8 cellular contexts compared by ENCODE assay signal in genomic region chr5:163506726-163507125, GRCh38. TPM values are rescaled to one million over a fixed set of nuclear protein-coding genes. Genes with fewer than 3 reads are reported as not detected.
DNase-seq lines count a peak whose midpoint lies in the region; TF ChIP-seq lines count a peak whose summit lies in the region.

No MANE protein-coding gene starts in this region.

- no peak overlapping the region for H3K27ac ChIP-seq in DOHH2 (ENCODE audit: low read depth, low read length)

- no peak overlapping the region for H2AFZ ChIP-seq in Loucy (ENCODE audit: low read length)

- DNase-seq in cardiac fibroblast (ENCODE audit: low read depth in 2 of 2) (peak; percentile 31 to 71), epidermal melanocyte (ENCODE audit: insufficient read length, low spot score) (no peak), NCI-H1092 (lab: John Stamatoyannopoulos, UW) (no peak), NCI-H226 (no peak), Ammon's horn (ENCODE audit: low spot score) (no peak)

- H3K27me3 ChIP-seq in DOHH2 (ENCODE audit: control insufficient read depth, low read length), result no peaks in the 10 kb centered on the region
- no peaks in the 10 kb centered on the region for H3K27me3 ChIP-seq in Loucy (ENCODE audit: insufficient read depth, low read length, poor library complexity, severe bottlenecking)
- no peaks in the 10 kb centered on the region for H3K27me3 ChIP-seq in mononuclear cell (ENCODE audit: insufficient read depth, low read length)

- no peaks in the 10 kb centered on the region for H3K9me3 ChIP-seq in DOHH2 (ENCODE audit: control insufficient read depth, insufficient read depth, low read length)
- H3K9me3 ChIP-seq in Loucy (ENCODE audit: insufficient read depth, low read depth, low read length), result no peaks in the 10 kb centered on the region
- H3K9me3 ChIP-seq in mononuclear cell (ENCODE audit: low read depth, low read length), result no peaks in the 10 kb centered on the region

- H3K9ac ChIP-seq in Loucy (ENCODE audit: low read depth, low read length, poor library complexity, severe bottlenecking), result peak overlapping the region; percentile 94

- H3K4me3 ChIP-seq in DOHH2 (ENCODE audit: low read length) (peak overlapping the region; percentile 93), Loucy (ENCODE audit: low read length, poor library complexity, severe bottlenecking) (peak overlapping the region; percentile 96), cardiac fibroblast (replicated peaks in 1 of 2; ENCODE audit: low read depth in 2 of 2, low read length in 2 of 2) (peak overlapping the region; percentile 68 to 69), mononuclear cell (ENCODE audit: low read length) (peak overlapping the region; percentile 58)

- H3K4me1 ChIP-seq in DOHH2 (ENCODE audit: control insufficient read depth, low read length) (peaks cover 42% of the 10 kb centered on the region), Loucy (ENCODE audit: insufficient read depth, low read length, poor library complexity, severe bottlenecking) (peaks cover 8% of the 10 kb centered on the region), mononuclear cell (ENCODE audit: insufficient read depth, low read length) (peaks cover 41% of the 10 kb centered on the region)

- H3K4me2 ChIP-seq in DOHH2 (ENCODE audit: low read length), result peak overlapping the region; percentile 92
- H3K4me2 ChIP-seq in Loucy (ENCODE audit: low read depth, low read length, poor library complexity, severe bottlenecking), result peak overlapping the region; percentile 86

- H3K9me2 ChIP-seq in DOHH2 (replicated peaks; ENCODE audit: control insufficient read depth, low read length) (no peaks in the 10 kb centered on the region), Loucy (replicated peaks; ENCODE audit: low read depth, low read length) (no peaks in the 10 kb centered on the region)

- H3F3A ChIP-seq in DOHH2 (ENCODE audit: control insufficient read depth, insufficient read depth) (no peaks in the 10 kb centered on the region), Loucy (ENCODE audit: low read depth) (no peaks in the 10 kb centered on the region)

- TF ChIP-seq CTCF in DOHH2 (IDR thresholded peaks at IDR 0.05; ENCODE audit: low read depth, low read length, poor library complexity, severe bottlenecking), result no peak
- TF ChIP-seq CTCF in Loucy (conservative IDR thresholded peaks at IDR 0.05; ENCODE audit: low read length), result no peak
- TF ChIP-seq CTCF in cardiac fibroblast (IDR thresholded peaks at IDR 0.05; ENCODE audit: low read depth, low read length), result no peak

- H4K20me1 ChIP-seq in DOHH2 (ENCODE audit: control insufficient read depth, insufficient read depth, low read depth, low read length) (peaks cover 25% of the 10 kb centered on the region), Loucy (ENCODE audit: insufficient read depth, low read length, poor library complexity, severe bottlenecking) (peaks cover 45% of the 10 kb centered on the region)

- H3K79me2 ChIP-seq in DOHH2 (ENCODE audit: control insufficient read depth, low read length), result peaks cover 77% of the 10 kb centered on the region
- peaks cover 70% of the 10 kb centered on the region for H3K79me2 ChIP-seq in Loucy (ENCODE audit: insufficient read depth, low read length)

- H3K36me3 ChIP-seq in DOHH2 (ENCODE audit: control insufficient read depth, low read length) (peaks cover 32% of the 10 kb centered on the region), Loucy (ENCODE audit: insufficient read depth, low read length) (0 out of 2 replicates have a peak, but pooled peaks cover under 1% of the 10 kb centered on the region)

RNA-seq across cellular contexts. Expression of gene MAT2B, which starts 1.3 kb away (rescaled TPM):
- 35.8 TPM for total RNA-seq in mononuclear cell

RNA-seq across cellular contexts. Expression of gene HMMR, which starts 46.3 kb away (rescaled TPM):
- total RNA-seq in mononuclear cell, result 0.84 TPM

RNA-seq across cellular contexts. Expression of gene NUDCD2, which starts 46.8 kb away (rescaled TPM):
- total RNA-seq in mononuclear cell, result 11.4 TPM

Comparison
In these comparisons a context has a peak if more than half of its experiments do, and no peak if none do; other contexts are left out.
1. DNase-seq: peak in cardiac fibroblast (2 of 2); none in epidermal melanocyte (single experiment), NCI-H1092 (single experiment), NCI-H226 (single experiment) and Ammon's horn (single experiment).
2. Peak in every context shown above with its lines, with median percentiles within 50 percentile points of each other: H3K4me3 ChIP-seq.